Comparison of ENCODE assay signal across 1 cellular context in the genomic region with DNA sequence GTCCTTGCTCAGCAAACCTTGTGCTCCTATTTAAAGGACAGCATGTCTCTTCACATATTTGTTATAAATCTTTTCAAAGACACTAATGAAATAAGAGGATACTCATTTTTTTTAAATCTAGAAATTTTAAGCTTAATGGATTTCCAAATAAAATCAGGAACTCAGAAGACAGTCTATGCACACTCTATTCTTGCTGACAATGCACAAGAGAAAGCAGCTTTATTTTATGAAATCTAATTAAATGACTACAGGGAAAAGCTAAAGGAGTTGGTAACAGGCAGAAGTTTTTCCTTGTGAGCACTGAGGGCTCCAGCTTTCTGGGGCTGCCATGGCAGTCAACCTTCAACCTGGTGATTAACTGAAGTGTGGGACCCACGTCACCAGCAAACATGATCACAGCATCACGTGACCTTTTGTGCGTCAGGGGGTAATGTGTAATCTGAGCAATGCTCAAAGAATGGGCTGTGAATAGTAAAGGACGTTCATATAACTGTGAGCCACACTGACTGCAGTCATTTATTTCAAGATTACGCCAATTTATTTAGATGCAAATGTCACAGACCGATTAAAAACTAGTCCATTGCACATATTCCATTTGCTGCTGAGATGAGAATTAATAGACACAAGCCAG.
A peak's percentile ranks its signal among the peaks of the same experiment; 100 is the strongest.
TF ChIP-seq lines count a peak whose summit lies in the region.

No MANE protein-coding gene starts in this region.

TF ChIP-seq in K562, 482 proteins besides CTCF, POLR2A, EP300 and RAD21 (continued from another document):
- TF ChIP-seq HMG20A (CRISPR knock-in tag; conservative IDR thresholded peaks at IDR 0.05) = no peak
- no peak for TF ChIP-seq ZNF347 (CRISPR knock-in tag; IDR thresholded peaks at IDR 0.05; ENCODE audit: low read depth)
- no peak for TF ChIP-seq TCF7L2 (IDR thresholded peaks at IDR 0.05; ENCODE audit: low read depth, low read length)
- 0 out of 2 replicates have a peak, but pooled peaks have one; percentile 31 for TF ChIP-seq CREM (IDR thresholded peaks at IDR 0.05; ENCODE audit: low read depth)
- no peak for TF ChIP-seq PTRF (tag; IDR thresholded peaks at IDR 0.05)
- no peak for TF ChIP-seq RFX7 (CRISPR knock-in tag; IDR thresholded peaks at IDR 0.05)
- no peak for TF ChIP-seq CTBP1 (IDR thresholded peaks at IDR 0.05; ENCODE audit: borderline replicate concordance)
- TF ChIP-seq CBFA2T2 (conservative IDR thresholded peaks at IDR 0.05) = peak; percentile 37; the same call in 1 of the 2 replicates
- TF ChIP-seq CHD4 (IDR thresholded peaks at IDR 0.05; ENCODE audit: insufficient read depth, insufficient replicate concordance, low read depth, low read length, poor library complexity, severe bottlenecking) = no peak
- TF ChIP-seq GTF2E2 (tag; IDR thresholded peaks at IDR 0.05) = no peak
- TF ChIP-seq KDM5B (IDR thresholded peaks at IDR 0.05; ENCODE audit: insufficient replicate concordance, low read depth, low read length) = no peak
- no peak for TF ChIP-seq ZNF3 (CRISPR knock-in tag; IDR thresholded peaks at IDR 0.05)
- peak; percentile 66; the same call in 1 of the 2 replicates for TF ChIP-seq TOE1 (IDR thresholded peaks at IDR 0.05; ENCODE audit: borderline replicate concordance)
- TF ChIP-seq TOE1 (CRISPR knock-in tag; IDR thresholded peaks at IDR 0.05; ENCODE audit: borderline replicate concordance, low read depth) = no peak
- no peak for TF ChIP-seq SMAD3 (CRISPR knock-in tag; conservative IDR thresholded peaks at IDR 0.05)
- no peak for TF ChIP-seq U2AF1 (optimal IDR thresholded peaks at IDR 0.05; ENCODE audit: low read depth, low read length)
- no peak for TF ChIP-seq WHSC1 (IDR thresholded peaks at IDR 0.05; ENCODE audit: low read length)
- TF ChIP-seq ZNF324 (CRISPR knock-in tag; IDR thresholded peaks at IDR 0.05) = no peak
- no peak for TF ChIP-seq KHSRP (IDR thresholded peaks at IDR 0.05)
- TF ChIP-seq ILF3 (IDR thresholded peaks at IDR 0.05; ENCODE audit: borderline replicate concordance) = no peak
- peak; percentile 77 for TF ChIP-seq RAD51 (IDR thresholded peaks at IDR 0.05; ENCODE audit: borderline replicate concordance, low read depth)
- TF ChIP-seq ESRRA (IDR thresholded peaks at IDR 0.05; ENCODE audit: borderline replicate concordance, low read depth) = no peak
- TF ChIP-seq USF2 (CRISPR knock-in tag; IDR thresholded peaks at IDR 0.05) = peak; percentile 64
